ENCODE assay signal across 8 cellular contexts in the genomic region with DNA sequence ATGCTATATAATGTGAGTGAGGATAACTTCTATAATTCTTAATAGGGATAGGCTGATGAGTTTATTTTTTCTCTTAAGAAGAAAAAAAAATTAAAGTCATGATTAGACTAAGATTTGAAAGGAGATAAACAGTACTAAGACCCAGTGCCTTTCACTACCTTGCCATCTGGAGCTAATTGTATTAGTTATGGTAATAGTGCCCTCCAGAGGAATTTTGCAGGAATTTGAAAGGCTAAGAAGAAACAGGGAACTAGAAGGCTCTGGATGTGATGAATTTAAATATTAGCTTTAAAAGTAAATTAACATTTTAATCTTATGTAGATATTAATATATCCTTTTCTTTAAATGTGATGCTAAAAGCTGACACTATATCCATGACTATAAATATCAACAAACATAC. TPM values are rescaled to one million over a fixed set of nuclear protein-coding genes. Genes with fewer than 3 reads are reported as not detected.
DNase-seq lines count a peak whose midpoint lies in the region; ATAC-seq, FAIRE-seq and TF ChIP-seq lines count a peak whose summit lies in the region.

No MANE protein-coding gene starts in this region.

- no peaks in the 10 kb centered on the region for H3K36me3 ChIP-seq in H7 (replicated peaks; ENCODE audit: control insufficient read depth, insufficient read depth, low read length)

- TF ChIP-seq POLR2A in H54 (IDR thresholded peaks at IDR 0.05; ENCODE audit: low read depth, low read length): no peak

- FAIRE-seq in endometrium (lab: Jason Lieb, UNC) (peak; percentile 91), H54 (lab: Jason Lieb, UNC) (no peak)

- H3K27me3 ChIP-seq in H7 (ENCODE audit: control insufficient read depth, insufficient read depth, low read length): no peaks in the 10 kb centered on the region

- no peak for ATAC-seq in omental fat pad (ENCODE audit: low FRiP score)

- TF ChIP-seq CTCF in omental fat pad (IDR thresholded peaks at IDR 0.05): no peak

- peak; percentile 36 for DNase-seq in A172 (ENCODE audit: low spot score)
- peak; percentile 26 for DNase-seq in H7
- DNase-seq in NCI-H774 (lab: John Stamatoyannopoulos, UW): peak; percentile 56
- peak; percentile 29 for DNase-seq in putamen (ENCODE audit: low spot score)
- DNase-seq in GDM1 (lab: John Stamatoyannopoulos, UW): no peak
- no peak for DNase-seq in H54 (ENCODE audit: insufficient read length, low spot score)
- no peak for DNase-seq in omental fat pad (ENCODE audit: low spot score)

- no peak overlapping the region for H3K4me3 ChIP-seq in H7 (ENCODE audit: insufficient read depth, low read depth, low read length)

RNA-seq across cellular contexts. Expression of gene PIK3C2G, which starts 36.6 kb away (rescaled TPM):
- total RNA-seq in A172 (2014; rRNA removed; shearing (Covaris generic)): not detected in 2 replicates
- total RNA-seq in H7 (2014; rRNA removed; shearing (Covaris generic)): not detected in 2 replicates
- total RNA-seq in omental fat pad: under 1 TPM; 0.12 to 0.47 (median 0.19) TPM

Comparison
In these comparisons a context has a peak if more than half of its experiments do, and no peak if none do; other contexts are left out.
1. DNase-seq: peak in A172 (single experiment), H7 (single experiment), NCI-H774 (single experiment) and putamen (single experiment); none in GDM1 (single experiment), H54 (single experiment) and omental fat pad (single experiment).